8 cellular contexts compared by ENCODE assay signal in genomic region chr19:4064551-4065260, GRCh38. TPM values are rescaled to one million over a fixed set of nuclear protein-coding genes. Genes with fewer than 3 reads are reported as not detected.
A peak's percentile ranks its signal among the peaks of the same experiment; 100 is the strongest.
DNase-seq lines count a peak whose midpoint lies in the region; ATAC-seq and TF ChIP-seq lines count a peak whose summit lies in the region.

No MANE protein-coding gene starts in this region.

- POLR2A ChIA-PET in naive thymus-derived CD4-positive, alpha-beta T cell (lab: Charles Lee) = interaction anchor here (0.6 to 2.9 kb wide), 5 partner anchors 40 to 93 kb away, joined by 3 to 10 read pairs (median 3); partner anchors contain the start of gene DAPK3

- H3K9me3 Mint-ChIP-seq in naive thymus-derived CD4-positive, alpha-beta T cell = peaks cover 0 to 1% (median 0%) of the 10 kb centered on the region in 11 donors

- H3K27ac ChIP-seq in HUES48 (ENCODE audit: low read depth, low read length) = peak overlapping the region; percentile 73
- H3K27ac ChIP-seq in fibroblast of lung (ENCODE audit: insufficient read depth, low read length) = peak overlapping the region; percentile 89
- peak overlapping the region; percentile 81 for H3K27ac ChIP-seq in naive thymus-derived CD4-positive, alpha-beta T cell (ENCODE audit: low read depth, low read length)
- peak overlapping the region; percentile 98 for H3K27ac ChIP-seq in uterus

- peaks cover 54% of the 10 kb centered on the region for H3K79me2 ChIP-seq in fibroblast of lung (ENCODE audit: control insufficient read depth, insufficient read depth, low read length)

- no peak overlapping the region for H2AFZ ChIP-seq in fibroblast of lung (ENCODE audit: low read length)

- DNase-seq in NCI-H146 (lab: John Stamatoyannopoulos, UW) (peak; percentile 13), NCI-H146 treated with DMSO at 0.1 percent for 48 hours (lab: John Stamatoyannopoulos, UW; ENCODE audit: unreplicated experiment) (no peak), fibroblast of lung (ENCODE audit: low read depth in 2 of 2) (peak; percentile 32 to 54), uterus (peak; percentile 73), DMS79 (lab: John Stamatoyannopoulos, UW) (no peak)
- peak; percentile 60 for DNase-seq in activated CD8-positive, alpha-beta memory T cell treated with anti-CD3 and anti-CD28 coated beads, Interleukin-2, amount 50 U/mL, for 4 hours
- peak in 8 of 9 donors; percentile 30 to 57 (median 42) for DNase-seq in naive thymus-derived CD4-positive, alpha-beta T cell

- no peaks in the 10 kb centered on the region for H3K27me3 Mint-ChIP-seq in naive thymus-derived CD4-positive, alpha-beta T cell

- no peak for TF ChIP-seq POLR2A in uterus (IDR thresholded peaks at IDR 0.05)

- peak overlapping the region; percentile 99 for H3K4me2 ChIP-seq in fibroblast of lung (ENCODE audit: extremely low read depth, insufficient read depth, low read length)

- ATAC-seq in naive thymus-derived CD4-positive, alpha-beta T cell = no peak

- H3K4me3 ChIP-seq in HUES48 (ENCODE audit: low read depth, low read length) (peak overlapping the region; percentile 78), fibroblast of lung (replicated peaks in 1 of 4; ENCODE audit: control extremely low read depth in 1 of 4, insufficient read depth in 1 of 4, low read depth in 3 of 4, low read length in 4 of 4) (peak overlapping the region; percentile 60 to 90 (median 73)), uterus (peak overlapping the region; percentile 36 to 72)
- H3K4me3 ChIP-seq in naive thymus-derived CD4-positive, alpha-beta T cell (ENCODE audit: low read length) = peak overlapping the region; percentile 45

- CTCF ChIA-PET in naive thymus-derived CD4-positive, alpha-beta T cell (lab: Charles Lee) = interaction anchor here (1.1 kb wide), 1 partner anchor 50 kb away, joined by 3 read pairs; no protein-coding TSS in a partner anchor

- peaks cover 22% of the 10 kb centered on the region for H3K27me3 ChIP-seq in HUES48 (ENCODE audit: control insufficient read depth, insufficient read depth, low read length)
- no peaks in the 10 kb centered on the region for H3K27me3 ChIP-seq in fibroblast of lung (ENCODE audit: control insufficient read depth, insufficient read depth, low read length)
- no peaks in the 10 kb centered on the region for H3K27me3 ChIP-seq in naive thymus-derived CD4-positive, alpha-beta T cell (ENCODE audit: control insufficient read depth in 2 of 2, insufficient read depth in 2 of 2, low read length in 2 of 2)
- H3K27me3 ChIP-seq in uterus = no peaks in the 10 kb centered on the region

- H3K36me3 ChIP-seq in HUES48 (ENCODE audit: control insufficient read depth, insufficient read depth, low read length) = peaks cover 3% of the 10 kb centered on the region; the same call in 1 of the 2 replicates
- H3K36me3 ChIP-seq in fibroblast of lung (ENCODE audit: control insufficient read depth, insufficient read depth, low read length) = peaks cover 7% of the 10 kb centered on the region
- peaks cover 0 to 36% (median 0%) of the 10 kb centered on the region in 3 experiments for H3K36me3 ChIP-seq in naive thymus-derived CD4-positive, alpha-beta T cell (ENCODE audit: control insufficient read depth in 2 of 3, insufficient read depth in 3 of 3, low read length in 3 of 3)
- no peaks in the 10 kb centered on the region for H3K36me3 ChIP-seq in uterus

- intact Hi-C loops in naive thymus-derived CD4-positive, alpha-beta T cell (cut with micrococcal nuclease) = loop anchor here in 1 of 2 donors (5.0 kb wide), 3 partner anchors 43 to 393 kb away; partner anchors contain the start of genes ANKRD24, SIRT6 and UBXN6
- intact Hi-C loops in uterus (cut with DNase I; ENCODE audit: low total_unique reads) = no loop called here

- H3K36me3 Mint-ChIP-seq in naive thymus-derived CD4-positive, alpha-beta T cell = peaks cover 0 to 2% (median 0%) of the 10 kb centered on the region in 5 donors

- H3K4me1 ChIP-seq in HUES48 (ENCODE audit: control insufficient read depth, insufficient read depth, low read length) (peaks cover 22% of the 10 kb centered on the region), fibroblast of lung (ENCODE audit: control insufficient read depth, extremely low read depth, insufficient read depth, low read length) (peaks cover 36% of the 10 kb centered on the region), uterus (peaks cover 11 to 38% of the 10 kb centered on the region in 2 donors)
- H3K4me1 ChIP-seq in naive thymus-derived CD4-positive, alpha-beta T cell (ENCODE audit: control insufficient read depth in 2 of 2, insufficient read depth in 2 of 2, low read length in 2 of 2) = peaks cover 48 to 56% of the 10 kb centered on the region in 2 donors

- peak overlapping the region in 2 of 9 donors; percentile 38 to 54 for H3K27ac Mint-ChIP-seq in naive thymus-derived CD4-positive, alpha-beta T cell

- peak overlapping the region in 9 of 10 donors; percentile 64 to 87 (median 80) for H3K4me3 Mint-ChIP-seq in naive thymus-derived CD4-positive, alpha-beta T cell

- no peaks in the 10 kb centered on the region for H4K20me1 ChIP-seq in fibroblast of lung (ENCODE audit: control insufficient read depth, extremely low read depth, insufficient read depth, low read length)

- H3K4me1 Mint-ChIP-seq in naive thymus-derived CD4-positive, alpha-beta T cell = peaks cover 5 to 45% (median 25%) of the 10 kb centered on the region in 7 donors

- H3K9ac ChIP-seq in HUES48 (ENCODE audit: low read depth, low read length) (peak overlapping the region; percentile 31), fibroblast of lung (ENCODE audit: insufficient read depth, low read length) (peak overlapping the region; percentile 85)

- TF ChIP-seq CTCF in fibroblast of lung (conservative IDR thresholded peaks at IDR 0.05 in 1 of 2, IDR thresholded peaks at IDR 0.05 in 1 of 2; ENCODE audit: low read depth in 1 of 2, low read length in 2 of 2) (no peak), uterus (IDR thresholded peaks at IDR 0.05) (no peak)

- H3K9me3 ChIP-seq in HUES48 (ENCODE audit: control insufficient read depth, insufficient read depth, low read length) = no peaks in the 10 kb centered on the region
- H3K9me3 ChIP-seq in fibroblast of lung (ENCODE audit: control insufficient read depth, insufficient read depth, low read depth, low read length) = no peaks in the 10 kb centered on the region
- H3K9me3 ChIP-seq in naive thymus-derived CD4-positive, alpha-beta T cell (ENCODE audit: control insufficient read depth in 2 of 3, low read length in 3 of 3) = no peaks in the 10 kb centered on the region
- H3K9me3 ChIP-seq in uterus = no peaks in the 10 kb centered on the region

RNA-seq across cellular contexts. Expression of gene ZBTB7A, which starts 2.0 kb away (rescaled TPM):
- 11.8 and 17.7 TPM in 2 replicates for total RNA-seq in fibroblast of lung
- polyA plus RNA-seq in fibroblast of lung = 4.7 and 4.9 TPM in 2 replicates
- 19.0 and 19.4 TPM in 2 replicates for polyA plus RNA-seq in fibroblast of lung (2012)
- polyA minus RNA-seq in fibroblast of lung (ENCODE audit: low replicate concordance) = 8.2 and 10.5 TPM in 2 replicates
- total RNA-seq in naive thymus-derived CD4-positive, alpha-beta T cell = 10 to 100 TPM; 47.4 to 76.0 (median 52.0) TPM
- 10 to 100 TPM; 15.3 to 45.0 TPM for polyA plus RNA-seq in naive thymus-derived CD4-positive, alpha-beta T cell
- 10 to 100 TPM; 10.8 to 72.9 (median 14.1) TPM for total RNA-seq in uterus

RNA-seq across cellular contexts. Expression of gene PIAS4, which starts 57.2 kb away (rescaled TPM):
- total RNA-seq in fibroblast of lung (12.1 and 14.9 TPM in 2 replicates), uterus (10 to 100 TPM in 3 of 4 donors, 1 to 10 TPM in 1; 10.0 to 39.4 (median 23.4) TPM)
- 6.6 and 7.3 TPM in 2 replicates for polyA plus RNA-seq in fibroblast of lung
- polyA plus RNA-seq in fibroblast of lung (2012) = 13.9 and 16.1 TPM in 2 replicates
- 27.9 and 34.3 TPM in 2 replicates for polyA minus RNA-seq in fibroblast of lung (ENCODE audit: low replicate concordance)
- total RNA-seq in naive thymus-derived CD4-positive, alpha-beta T cell = 10 to 100 TPM; 23.9 to 40.6 (median 28.8) TPM
- 1 to 10 TPM; 3.9 to 6.8 TPM for polyA plus RNA-seq in naive thymus-derived CD4-positive, alpha-beta T cell

RNA-seq across cellular contexts. Expression of gene MAP2K2, which starts 59.2 kb away (rescaled TPM):
- total RNA-seq in fibroblast of lung (159 and 177 TPM in 2 replicates), uterus (100 to 1,000 TPM in 1 of 4 donors, 10 to 100 TPM in 2, 1 to 10 TPM in 1; 7.4 to 105 (median 82.4) TPM)
- 61.6 and 100 TPM in 2 replicates for polyA plus RNA-seq in fibroblast of lung
- 140 and 227 TPM in 2 replicates for polyA plus RNA-seq in fibroblast of lung (2012)
- 149 and 158 TPM in 2 replicates for polyA minus RNA-seq in fibroblast of lung (ENCODE audit: low replicate concordance)
- 100 to 1,000 TPM in 4 of 5 experiments, 10 to 100 TPM in 1; 87.4 to 162 (median 123) TPM for total RNA-seq in naive thymus-derived CD4-positive, alpha-beta T cell
- polyA plus RNA-seq in naive thymus-derived CD4-positive, alpha-beta T cell = 10 to 100 TPM; 40.5 to 93.6 TPM

Comparison
In these comparisons a context has a peak if more than half of its experiments do, and no peak if none do; other contexts are left out.
1. DNase-seq: peak in NCI-H146 (single experiment), activated CD8-positive, alpha-beta memory T cell treated with anti-CD3 and anti-CD28 coated beads, Interleukin-2, amount 50 U/mL, for 4 hours (single experiment), fibroblast of lung (2 of 2), naive thymus-derived CD4-positive, alpha-beta T cell (8 of 9) and uterus (2 of 2); none in NCI-H146 treated with DMSO at 0.1 percent for 48 hours (single experiment) and DMS79 (single experiment).
2. Peak in every context shown above with its lines, with median percentiles within 50 percentile points of each other: H3K27ac ChIP-seq and H3K4me3 ChIP-seq.